ENCODE assay signal across 34 cellular contexts in the genomic region with DNA sequence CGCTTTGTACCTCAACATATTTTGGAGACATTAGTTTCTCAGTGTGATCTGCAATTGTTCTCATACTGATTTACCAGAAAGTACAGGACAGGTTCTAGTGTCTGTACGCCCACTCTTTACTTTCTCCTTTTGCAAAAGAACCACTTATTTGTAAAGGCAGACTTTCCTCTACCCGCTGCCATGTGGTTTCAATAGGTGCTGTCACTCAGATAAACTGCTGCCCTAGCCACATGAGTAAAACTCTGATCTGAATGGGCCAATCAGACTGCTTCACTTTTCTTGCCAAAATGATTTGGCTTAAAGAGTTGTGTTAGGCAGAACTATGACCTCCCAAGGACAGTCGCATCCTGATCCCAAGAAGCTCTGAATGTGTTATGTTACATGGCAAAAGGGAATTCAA.
"Had no signal": no experiment of that assay in that cellular context is flagged by ENCODE, and none has a peak within 500 bp of the region (broad histone marks: within the 10 kb centered on the region; RNA-seq: fewer than 3 reads in every experiment).

No MANE protein-coding gene starts in this region.

- H3K27me3 ChIP-seq: MG63 had no signal

- DNase-seq: Karpas-422, Kasumi-1, MG63, MM.1S, MV-4-11, NCI-H1048, NCI-H1092, NCI-H1092 treated with DMSO at 0.1 percent for 48 hours, NCI-H1105, NCI-H1105 treated with DMSO at 0.1 percent for 48 hours, NCI-H1417, NCI-H1417 treated with DMSO at 0.1 percent for 48 hours, NCI-H1436, NCI-H1436 treated with DMSO at 0.1 percent for 48 hours, NCI-H146, NCI-H1694, NCI-H1694 treated with DMSO at 0.1 percent for 48 hours, NCI-H187, NCI-H187 treated with DMSO at 0.1 percent for 48 hours, NCI-H1930, NCI-H2029, NCI-H2029 treated with DMSO at 0.1 percent for 48 hours, NCI-H2081, NCI-H2107, NCI-H2171, NCI-H2171 treated with DMSO at 0.1 percent for 48 hours, NCI-H2227 treated with DMSO at 0.1 percent for 48 hours, NCI-H345, NCI-H446, NCI-H446 treated with DMSO at 0.1 percent for 48 hours, NCI-H510A, NCI-H510A treated with DMSO at 0.1 percent for 48 hours, NCI-H524, NCI-H524 treated with DMSO at 0.1 percent for 48 hours had no signal

- H3K4me3 ChIP-seq: MG63 had no signal

- H3K36me3 ChIP-seq: MG63 had no signal

- H3K9me3 ChIP-seq: MG63 had no signal
